9 cellular contexts compared by ENCODE assay signal in the genomic region with DNA sequence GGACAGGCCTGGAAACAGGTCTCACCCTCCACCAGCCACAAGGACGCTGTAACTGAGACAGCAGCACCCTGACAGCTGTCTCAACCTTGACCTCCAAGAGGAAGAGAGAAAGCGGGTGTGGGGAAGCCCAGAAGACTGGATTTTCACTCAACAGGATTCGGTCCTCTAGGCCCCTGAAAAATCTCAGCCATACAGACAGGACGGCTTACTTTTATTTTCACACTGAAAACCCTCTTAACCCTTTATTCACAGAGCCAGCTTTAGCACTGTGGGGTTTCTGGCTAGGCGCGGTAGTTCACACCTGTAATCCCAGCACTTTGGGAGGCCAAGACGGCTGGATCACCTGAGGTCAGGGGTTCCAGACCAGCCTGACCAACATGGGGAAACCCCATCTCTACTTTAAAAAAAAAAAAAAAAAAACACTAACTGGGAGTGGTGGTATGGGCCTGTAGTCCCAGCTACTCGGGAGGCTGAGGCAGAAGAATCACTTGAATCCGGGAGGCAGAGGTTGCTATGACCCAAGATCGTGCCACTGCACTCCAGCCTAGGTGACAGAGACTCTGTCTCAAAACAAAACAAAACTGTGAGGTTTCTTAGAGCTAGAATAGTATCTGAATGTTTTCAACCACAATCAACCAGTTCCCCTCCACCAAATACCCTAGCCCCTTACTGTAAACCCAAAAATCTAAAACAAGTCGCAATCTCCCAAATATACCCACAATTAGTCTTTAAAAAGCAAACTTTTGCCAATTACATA. TPM values are rescaled to one million over a fixed set of nuclear protein-coding genes. Genes with fewer than 3 reads are reported as not detected.
DNase-seq lines count a peak whose midpoint lies in the region; ATAC-seq, FAIRE-seq and TF ChIP-seq lines count a peak whose summit lies in the region.
"Had no signal": no experiment of that assay in that cellular context is flagged by ENCODE, and none has a peak within 500 bp of the region (broad histone marks: within the 10 kb centered on the region; RNA-seq: fewer than 3 reads in every experiment).

No MANE protein-coding gene starts in this region.

- no peak for TF ChIP-seq RAD21 in GM12878 (IDR thresholded peaks at IDR 0.05; ENCODE audit: insufficient read depth, low read depth, low read length)

- H3K27me3 Mint-ChIP-seq in activated CD4-positive, alpha-beta T cell treated with anti-CD3 and anti-CD28 coated beads, Interleukin-2, amount 10 ng/mL, durations not matched to agents 24 days and 14 days, result no peaks in the 10 kb centered on the region
- H3K27me3 Mint-ChIP-seq in stimulated activated naive B cell treated with anti-CD40 and anti-IgM and Interleukin-4, amounts not matched to agents 10 μg/mL and 1 μg/mL and 100 μg/mL, for 72 hours, result no peaks in the 10 kb centered on the region

- H3K9me3 ChIP-seq in GM12878 (replicated peaks; ENCODE audit: control insufficient read depth, insufficient read depth, low read length) (no peaks in the 10 kb centered on the region), HAP-1 (no peaks in the 10 kb centered on the region)

- ATAC-seq in GM12878, result peak; percentile 57
- peak; percentile 44 to 52 for ATAC-seq in stimulated activated naive B cell treated with anti-CD40 and anti-IgM and Interleukin-4, amounts not matched to agents 10 μg/mL and 1 μg/mL and 100 μg/mL, for 72 hours (replicated peaks)
- ATAC-seq in GM21360 (IDR thresholded peaks at IDR 0.05; ENCODE audit: unreplicated experiment), result no peak

- no peak; a peak in 1 of 4 replicates for TF ChIP-seq EP300 in GM12878 (IDR thresholded peaks at IDR 0.05; ENCODE audit: borderline replicate concordance in 1 of 2, control insufficient read depth in 1 of 2, low read depth in 2 of 2, low read length in 2 of 2)

- H3K4me1 ChIP-seq in GM12878 (ENCODE audit: control insufficient read depth, insufficient read depth, low read length), result peaks cover 60% of the 10 kb centered on the region
- peaks cover 39% of the 10 kb centered on the region for H3K4me1 ChIP-seq in HAP-1

- FAIRE-seq in GM12878 (lab: Jason Lieb, UNC), result peak; percentile 69

- peaks cover 95% of the 10 kb centered on the region for H3K79me2 ChIP-seq in GM12878 (ENCODE audit: control insufficient read depth, insufficient read depth, low read length)

- peak; percentile 78 for DNase-seq in activated CD4-positive, alpha-beta T cell treated with anti-CD3 and anti-CD28 coated beads, Interleukin-2, amount 10 ng/mL, durations not matched to agents 24 days and 14 days
- no peak for DNase-seq in activated CD4-positive, alpha-beta T cell treated with anti-CD3 and anti-CD28 coated beads for 4 hours
- DNase-seq in LHCN-M2 (ENCODE audit: low read depth) (peak; percentile 71), GM12878 (ENCODE audit: low read depth, low spot score) (peak; percentile 41), caudate nucleus (lab: John Stamatoyannopoulos, UW) (no peak), HAP-1 (ENCODE audit: low spot score in 2 of 2) (no peak)
- peak; percentile 67 for DNase-seq in stimulated activated naive B cell treated with anti-CD40 and anti-IgM and Interleukin-4, amounts not matched to agents 10 μg/mL and 1 μg/mL and 100 μg/mL, for 72 hours
- DNase-seq: NCI-H146 had no signal

- intact Hi-C loops in activated CD4-positive, alpha-beta T cell treated with anti-CD3 and anti-CD28 coated beads, Interleukin-2, amount 10 ng/mL, durations not matched to agents 24 days and 14 days (cut with micrococcal nuclease), result loop anchor here (2.0 to 5.0 kb wide), 3 partner anchors 44 to 153 kb away; no protein-coding TSS in a partner anchor
- intact Hi-C loops in GM12878 (cut with micrococcal nuclease; ENCODE audit: unreplicated experiment), result loop anchor here (2.0 to 5.0 kb wide), 5 partner anchors 62 to 243 kb away; partner anchors contain the start of gene RPL13

- no peaks in the 10 kb centered on the region for H3K9me3 Mint-ChIP-seq in activated CD4-positive, alpha-beta T cell treated with anti-CD3 and anti-CD28 coated beads, Interleukin-2, amount 10 ng/mL, durations not matched to agents 24 days and 14 days
- H3K9me3 Mint-ChIP-seq in stimulated activated naive B cell treated with anti-CD40 and anti-IgM and Interleukin-4, amounts not matched to agents 10 μg/mL and 1 μg/mL and 100 μg/mL, for 72 hours, result no peaks in the 10 kb centered on the region

- H3K27me3 ChIP-seq in GM12878 (replicated peaks in 1 of 2; ENCODE audit: control insufficient read depth in 2 of 2, insufficient read depth in 2 of 2, low read length in 1 of 2) (no peaks in the 10 kb centered on the region), HAP-1 (ENCODE audit: low read depth) (no peaks in the 10 kb centered on the region)

- POLR2A ChIA-PET in GM12878 (lab: Charles Lee), result interaction anchor here (0.5 to 1.7 kb wide), 6 partner anchors 11 to 508 kb away, joined by 3 to 6 read pairs (median 4); no protein-coding TSS in a partner anchor

- H3K36me3 ChIP-seq in GM12878 (ENCODE audit: control insufficient read depth in 2 of 2, insufficient read depth in 2 of 2, low read length in 1 of 2), result peaks cover 3 to 6% of the 10 kb centered on the region in 2 experiments; a peak in 3 of 4 replicates
- H3K36me3 ChIP-seq in HAP-1 (replicated peaks), result peaks cover 38% of the 10 kb centered on the region

- CTCF ChIA-PET in GM12878 (lab: Yijun Ruan, JAX), result interaction anchor here (0.6 to 1.0 kb wide), 3 partner anchors 72 to 460 kb away, joined by 3 to 4 read pairs (median 3); no protein-coding TSS in a partner anchor

- H2AFZ ChIP-seq in GM12878 (ENCODE audit: control insufficient read depth, low read depth, low read length), result no peak overlapping the region

- peak; percentile 44; the same call in 1 of the 2 replicates for TF ChIP-seq POLR2A in GM12878 (IDR thresholded peaks at IDR 0.05; ENCODE audit: low read depth, low read length)

- H3K27ac ChIP-seq in GM12878 (ENCODE audit: control insufficient read depth, insufficient read depth) (peak overlapping the region; percentile 92), caudate nucleus (ENCODE audit: low read depth, low read length) (no peak overlapping the region)

- in situ Hi-C loops in GM12878 (cut with MboI), result no loop called here
- in situ Hi-C loops in HAP-1 (cut with MboI; ENCODE audit: low sequenced_read_pairs), result no loop called here

- peaks cover 71% of the 10 kb centered on the region for H3K4me1 Mint-ChIP-seq in activated CD4-positive, alpha-beta T cell treated with anti-CD3 and anti-CD28 coated beads, Interleukin-2, amount 10 ng/mL, durations not matched to agents 24 days and 14 days
- peaks cover 61 to 88% of the 10 kb centered on the region in 2 donors for H3K4me1 Mint-ChIP-seq in stimulated activated naive B cell treated with anti-CD40 and anti-IgM and Interleukin-4, amounts not matched to agents 10 μg/mL and 1 μg/mL and 100 μg/mL, for 72 hours

- SMC1A ChIA-PET in GM12878 (lab: Charles Lee; ENCODE audit: uncharacterized antibody, unreplicated experiment), result interaction anchor here (0.6 to 2.3 kb wide), 8 partner anchors 30 to 148 kb away, joined by 3 to 10 read pairs (median 4); no protein-coding TSS in a partner anchor

- H3K4me2 ChIP-seq in GM12878 (ENCODE audit: control insufficient read depth, insufficient read depth), result peak overlapping the region; percentile 96

- RAD21 ChIA-PET in GM12878 (lab: Charles Lee; ENCODE audit: unreplicated experiment), result interaction anchor here (1.0 to 1.6 kb wide), 5 partner anchors 33 to 125 kb away, joined by 3 to 4 read pairs (median 3); no protein-coding TSS in a partner anchor

- TSS peak; percentile 0 for BruUV-seq in GM12878 (replicated peaks; lab: Mats Ljungman, UMichigan)

- no peak for TF ChIP-seq CTCF in GM12878 (IDR thresholded peaks at IDR 0.05 in 2 of 3, conservative IDR thresholded peaks at IDR 0.05 in 1 of 3; ENCODE audit: control insufficient read depth in 2 of 3, extremely low read depth in 1 of 3, insufficient read depth in 1 of 3, low read depth in 3 of 3, low read length in 3 of 3)

- H3K27ac Mint-ChIP-seq in activated CD4-positive, alpha-beta T cell treated with anti-CD3 and anti-CD28 coated beads, Interleukin-2, amount 10 ng/mL, durations not matched to agents 24 days and 14 days, result peak overlapping the region; percentile 90
- H3K27ac Mint-ChIP-seq in stimulated activated naive B cell treated with anti-CD40 and anti-IgM and Interleukin-4, amounts not matched to agents 10 μg/mL and 1 μg/mL and 100 μg/mL, for 72 hours, result peak overlapping the region; percentile 95

- peaks cover 25% of the 10 kb centered on the region for H4K20me1 ChIP-seq in GM12878 (ENCODE audit: control insufficient read depth, insufficient read depth)

- WGBS in GM12878 (ENCODE audit: insufficient coverage, insufficient replicate concordance, low lambda C conversion rate, missing lambda C conversion rate), result 5% methylated on average over 11 of the region's 11 CpGs

- peak overlapping the region; percentile 49 for H3K9ac ChIP-seq in GM12878 (ENCODE audit: control insufficient read depth, insufficient read depth, low read length)

- H3K36me3 Mint-ChIP-seq in activated CD4-positive, alpha-beta T cell treated with anti-CD3 and anti-CD28 coated beads, Interleukin-2, amount 10 ng/mL, durations not matched to agents 24 days and 14 days (ENCODE audit: low read depth), result peaks cover 34% of the 10 kb centered on the region
- peaks cover 37 to 68% of the 10 kb centered on the region in 2 donors for H3K36me3 Mint-ChIP-seq in stimulated activated naive B cell treated with anti-CD40 and anti-IgM and Interleukin-4, amounts not matched to agents 10 μg/mL and 1 μg/mL and 100 μg/mL, for 72 hours

- H3K4me3 ChIP-seq in GM12878 (peak overlapping the region; percentile 69), HAP-1 (no peak overlapping the region)

- peak overlapping the region; percentile 78 for H3K4me3 Mint-ChIP-seq in activated CD4-positive, alpha-beta T cell treated with anti-CD3 and anti-CD28 coated beads, Interleukin-2, amount 10 ng/mL, durations not matched to agents 24 days and 14 days
- peak overlapping the region; percentile 68 to 72 for H3K4me3 Mint-ChIP-seq in stimulated activated naive B cell treated with anti-CD40 and anti-IgM and Interleukin-4, amounts not matched to agents 10 μg/mL and 1 μg/mL and 100 μg/mL, for 72 hours

RNA-seq across cellular contexts. Expression of gene ANKRD11, which starts 5.3 kb away (rescaled TPM):
- 152 TPM in 2 replicates for total RNA-seq in activated CD4-positive, alpha-beta T cell treated with anti-CD3 and anti-CD28 coated beads, Interleukin-2, amount 10 ng/mL, durations not matched to agents 24 days and 14 days
- total RNA-seq in LHCN-M2 (2014; rRNA removed) (44.6 and 63.4 TPM in 2 replicates), GM12878 (2014; rRNA removed) (30.3 and 34.7 TPM in 2 replicates), GM12878 (2014; rRNA removed; fragmentation: Illumina TruSeq; extraction: Trizol) (26.2 and 26.3 TPM in 2 replicates), GM12878 (2021) (103 and 106 TPM in 2 replicates)
- 57.6 TPM for polyA plus RNA-seq in LHCN-M2 (2012)
- 326 and 358 TPM in 2 replicates for total RNA-seq in GM12878 (2013; cell fraction: nucleolus; rRNA removed)
- 26.1 TPM for polyA plus RNA-seq in GM12878 (2011; ENCODE audit: low read depth)
- polyA plus RNA-seq in GM12878 (2011; rRNA removed) (25.8 and 28.4 TPM in 2 replicates), GM12878 (2014; fragmentation: Illumina TruSeq; extraction: Trizol) (23.9 and 35.9 TPM in 2 replicates), GM12878 (2014; fragmentation: Nextera tagmentation; extraction: Ambion mirVana) (1 to 10 TPM; 5.1 to 8.7 TPM), GM12878 (2014; rRNA removed) (80.1 and 85.5 TPM in 2 replicates), GM12878 (2016; fragmentation: Nextera tagmentation; extraction: Ambion mirVana) (10 to 100 TPM; 18.2 to 18.6 TPM)
- 30.6 and 37.2 TPM in 2 replicates for polyA plus RNA-seq in GM12878 (2011; cell fraction: cytosol; rRNA removed)
- polyA plus RNA-seq in GM12878 (2011; cell fraction: nucleus; rRNA removed), result 127 and 191 TPM in 2 replicates
- polyA plus RNA-seq in GM12878 (2012), result 64.4 and 70.9 TPM in 2 replicates
- polyA minus RNA-seq in GM12878 (2011; rRNA and poly(A)+ RNA removed), result 24.9 and 46.7 TPM in 2 replicates
- polyA minus RNA-seq in GM12878 (2011; cell fraction: cytosol; rRNA and poly(A)+ RNA removed), result 22.9 and 24.1 TPM in 2 replicates
- 31.7 and 60.0 TPM in 2 replicates for polyA minus RNA-seq in GM12878 (2011; cell fraction: nucleus; rRNA and poly(A)+ RNA removed)

RNA-seq across cellular contexts. Expression of gene SPG7, which starts 23.1 kb away (rescaled TPM):
- 109 and 110 TPM in 2 replicates for total RNA-seq in activated CD4-positive, alpha-beta T cell treated with anti-CD3 and anti-CD28 coated beads, Interleukin-2, amount 10 ng/mL, durations not matched to agents 24 days and 14 days
- total RNA-seq in LHCN-M2 (2014; rRNA removed), result 195 and 211 TPM in 2 replicates
- 53.9 TPM for polyA plus RNA-seq in LHCN-M2 (2012)
- total RNA-seq in GM12878 (2013; cell fraction: nucleolus; rRNA removed), result 353 and 388 TPM in 2 replicates
- 75.9 and 80.1 TPM in 2 replicates for total RNA-seq in GM12878 (2014; rRNA removed)
- total RNA-seq in GM12878 (2014; rRNA removed; fragmentation: Illumina TruSeq; extraction: Trizol), result 36.9 and 40.0 TPM in 2 replicates
- 60.5 and 74.5 TPM in 2 replicates for total RNA-seq in GM12878 (2021)
- polyA plus RNA-seq in GM12878 (2011; ENCODE audit: low read depth), result 35.8 TPM
- polyA plus RNA-seq in GM12878 (2011; rRNA removed), result 24.5 and 31.9 TPM in 2 replicates
- 27.0 and 33.4 TPM in 2 replicates for polyA plus RNA-seq in GM12878 (2011; cell fraction: cytosol; rRNA removed)
- polyA plus RNA-seq in GM12878 (2011; cell fraction: nucleus; rRNA removed), result 194 and 227 TPM in 2 replicates
- polyA plus RNA-seq in GM12878 (2012), result 64.1 and 75.1 TPM in 2 replicates
- 23.1 and 36.7 TPM in 2 replicates for polyA plus RNA-seq in GM12878 (2014; fragmentation: Illumina TruSeq; extraction: Trizol)
- polyA plus RNA-seq in GM12878 (2014; fragmentation: Nextera tagmentation; extraction: Ambion mirVana), result 1 to 10 TPM; 5.9 to 9.8 TPM
- polyA plus RNA-seq in GM12878 (2014; rRNA removed), result 75.4 and 93.5 TPM in 2 replicates
- 10 to 100 TPM; 65.0 to 68.7 TPM for polyA plus RNA-seq in GM12878 (2016; fragmentation: Nextera tagmentation; extraction: Ambion mirVana)
- polyA minus RNA-seq in GM12878 (2011; rRNA and poly(A)+ RNA removed), result 29.0 and 43.9 TPM in 2 replicates
- 15.8 and 17.2 TPM in 2 replicates for polyA minus RNA-seq in GM12878 (2011; cell fraction: cytosol; rRNA and poly(A)+ RNA removed)
- polyA minus RNA-seq in GM12878 (2011; cell fraction: nucleus; rRNA and poly(A)+ RNA removed), result 44.0 and 73.8 TPM in 2 replicates

Comparison
In these comparisons a context has a peak if more than half of its experiments do, and no peak if none do; other contexts are left out.
1. DNase-seq: peak in activated CD4-positive, alpha-beta T cell treated with anti-CD3 and anti-CD28 coated beads, Interleukin-2, amount 10 ng/mL, durations not matched to agents 24 days and 14 days (single experiment), LHCN-M2 (single experiment), GM12878 (single experiment) and stimulated activated naive B cell treated with anti-CD40 and anti-IgM and Interleukin-4, amounts not matched to agents 10 μg/mL and 1 μg/mL and 100 μg/mL, for 72 hours (single experiment); none in activated CD4-positive, alpha-beta T cell treated with anti-CD3 and anti-CD28 coated beads for 4 hours (0 of 2), caudate nucleus (0 of 61) and HAP-1 (0 of 2).